15 cellular contexts compared by ENCODE assay signal in genomic region chr1:202836616-202837403, GRCh38. TPM values are rescaled to one million over a fixed set of nuclear protein-coding genes. Genes with fewer than 3 reads are reported as not detected.
A peak's percentile ranks its signal among the peaks of the same experiment; 100 is the strongest.
DNase-seq lines count a peak whose midpoint lies in the region; ATAC-seq and TF ChIP-seq lines count a peak whose summit lies in the region.
"Had no signal": no experiment of that assay in that cellular context is flagged by ENCODE, and none has a peak within 500 bp of the region (broad histone marks: within the 10 kb centered on the region; RNA-seq: fewer than 3 reads in every experiment).

No MANE protein-coding gene starts in this region.

- H3K9me2 ChIP-seq in PC-3 (replicated peaks; ENCODE audit: low read length) = no peaks in the 10 kb centered on the region

- TF ChIP-seq POLR2A in suprapubic skin (IDR thresholded peaks at IDR 0.05) (no peak), heart left ventricle (IDR thresholded peaks at IDR 0.05) (no peak)

- DNase-seq in activated CD4-positive, alpha-beta memory T cell treated with anti-CD3 and anti-CD28 coated beads, Interleukin-2, amount 10 ng/mL, durations not matched to agents 7 days and 5 days = peak; percentile 19
- no peak for DNase-seq in activated CD4-positive, alpha-beta memory T cell treated with anti-CD3 and anti-CD28 coated beads for 36 hours
- peak; percentile 53 for DNase-seq in PC-3
- no peak for DNase-seq in suprapubic skin (ENCODE audit: low spot score in 2 of 2)
- DNase-seq in heart left ventricle = no peak
- DNase-seq in amygdala (lab: John Stamatoyannopoulos, UW) = no peak
- DNase-seq: activated B cell treated with CpG ODN at 0.5 μM for 24 hours, dermis blood vessel endothelial cell, KG1, NCI-H1930, NCI-H69, pancreas, tibial artery had no signal

- H3K9me3 Mint-ChIP-seq in activated CD4-positive, alpha-beta memory T cell treated with anti-CD3 and anti-CD28 coated beads, Interleukin-2, amount 10 ng/mL, durations not matched to agents 7 days and 5 days = no peaks in the 10 kb centered on the region
- no peaks in the 10 kb centered on the region for H3K9me3 Mint-ChIP-seq in activated CD4-positive, alpha-beta memory T cell treated with anti-CD3 and anti-CD28 coated beads for 36 hours
- H3K9me3 Mint-ChIP-seq: activated B cell treated with CpG ODN at 0.5 μM for 24 hours had no signal

- H3K4me3 Mint-ChIP-seq in activated CD4-positive, alpha-beta memory T cell treated with anti-CD3 and anti-CD28 coated beads, Interleukin-2, amount 10 ng/mL, durations not matched to agents 7 days and 5 days = no peak overlapping the region
- no peak overlapping the region for H3K4me3 Mint-ChIP-seq in activated CD4-positive, alpha-beta memory T cell treated with anti-CD3 and anti-CD28 coated beads for 36 hours
- H3K4me3 Mint-ChIP-seq: activated B cell treated with CpG ODN at 0.5 μM for 24 hours had no signal

- intact Hi-C loops in activated CD4-positive, alpha-beta memory T cell treated with anti-CD3 and anti-CD28 coated beads for 36 hours (cut with micrococcal nuclease) = no loop called here
- intact Hi-C loops in PC-3 (cut with micrococcal nuclease) = no loop called here
- intact Hi-C loops in heart left ventricle (cut with DNase I) = no loop called here

- no peaks in the 10 kb centered on the region for H4K20me1 ChIP-seq in PC-3 (ENCODE audit: low read length)

- H3K36me3 ChIP-seq in PC-3 (ENCODE audit: low read depth, low read length) = no peaks in the 10 kb centered on the region
- no peaks in the 10 kb centered on the region for H3K36me3 ChIP-seq in esophagus (ENCODE audit: control insufficient read depth in 2 of 2, insufficient read depth in 2 of 2, low read length in 1 of 2)
- no peaks in the 10 kb centered on the region for H3K36me3 ChIP-seq in suprapubic skin
- no peaks in the 10 kb centered on the region for H3K36me3 ChIP-seq in heart left ventricle
- H3K36me3 ChIP-seq: pancreas, tibial artery had no signal

- no peak for TF ChIP-seq EP300 in suprapubic skin (IDR thresholded peaks at IDR 0.05)

- WGBS in esophagus, 2 donors = 69 to 70% methylated on average over 5 of the region's 5 CpGs
- 60% methylated on average over 5 of the region's 5 CpGs for WGBS in suprapubic skin
- 69 to 80% (median 74%) methylated on average over 5 of the region's 5 CpGs for WGBS in heart left ventricle, 4 donors

- no peak overlapping the region for H3K4me3 ChIP-seq in PC-3 (ENCODE audit: low read length)
- no peak overlapping the region for H3K4me3 ChIP-seq in esophagus (ENCODE audit: low read depth in 1 of 2, low read length in 2 of 2)
- H3K4me3 ChIP-seq in suprapubic skin = no peak overlapping the region
- no peak overlapping the region for H3K4me3 ChIP-seq in heart left ventricle
- H3K4me3 ChIP-seq: pancreas, tibial artery had no signal

- no peaks in the 10 kb centered on the region for H3K36me3 Mint-ChIP-seq in activated CD4-positive, alpha-beta memory T cell treated with anti-CD3 and anti-CD28 coated beads, Interleukin-2, amount 10 ng/mL, durations not matched to agents 7 days and 5 days (ENCODE audit: low read depth)
- no peaks in the 10 kb centered on the region for H3K36me3 Mint-ChIP-seq in activated CD4-positive, alpha-beta memory T cell treated with anti-CD3 and anti-CD28 coated beads for 36 hours

- peaks cover 60% of the 10 kb centered on the region for H3K4me1 Mint-ChIP-seq in activated CD4-positive, alpha-beta memory T cell treated with anti-CD3 and anti-CD28 coated beads, Interleukin-2, amount 10 ng/mL, durations not matched to agents 7 days and 5 days
- peaks cover 42% of the 10 kb centered on the region for H3K4me1 Mint-ChIP-seq in activated CD4-positive, alpha-beta memory T cell treated with anti-CD3 and anti-CD28 coated beads for 36 hours (ENCODE audit: low read depth)

- H3F3A ChIP-seq in PC-3 (ENCODE audit: low read length, unreplicated experiment) = no peaks in the 10 kb centered on the region

- H3K27ac ChIP-seq in PC-3 (ENCODE audit: low read length) (no peak overlapping the region), esophagus (ENCODE audit: low read depth in 2 of 2, low read length in 1 of 2) (peak overlapping the region; percentile 80 to 83), suprapubic skin (peak overlapping the region; percentile 71), heart left ventricle (no peak overlapping the region)
- H3K27ac ChIP-seq: pancreas, tibial artery had no signal

- H3K9me3 ChIP-seq in PC-3 (ENCODE audit: low read length) (no peaks in the 10 kb centered on the region), esophagus (ENCODE audit: control insufficient read depth in 2 of 2, insufficient read depth in 1 of 2, low read depth in 1 of 2, low read length in 1 of 2) (no peaks in the 10 kb centered on the region), suprapubic skin (no peaks in the 10 kb centered on the region), heart left ventricle (no peaks in the 10 kb centered on the region)
- H3K9me3 ChIP-seq: pancreas, tibial artery had no signal

- no peaks in the 10 kb centered on the region for H3K27me3 ChIP-seq in PC-3 (ENCODE audit: low read length)
- H3K27me3 ChIP-seq in esophagus (ENCODE audit: control insufficient read depth in 1 of 2, insufficient read depth in 2 of 2, low read length in 2 of 2) = no peaks in the 10 kb centered on the region
- no peaks in the 10 kb centered on the region for H3K27me3 ChIP-seq in suprapubic skin
- peaks cover 0 to 3% (median 0%) of the 10 kb centered on the region in 9 donors for H3K27me3 ChIP-seq in heart left ventricle
- H3K27me3 ChIP-seq: pancreas had no signal

- BruUV-seq in PC-3 (replicated peaks; lab: Mats Ljungman, UMichigan) = no TSS peak

- H3K27ac Mint-ChIP-seq in activated CD4-positive, alpha-beta memory T cell treated with anti-CD3 and anti-CD28 coated beads, Interleukin-2, amount 10 ng/mL, durations not matched to agents 7 days and 5 days = peak overlapping the region; percentile 62
- no peak overlapping the region for H3K27ac Mint-ChIP-seq in activated CD4-positive, alpha-beta memory T cell treated with anti-CD3 and anti-CD28 coated beads for 36 hours
- H3K27ac Mint-ChIP-seq: activated B cell treated with CpG ODN at 0.5 μM for 24 hours had no signal

- 0 out of 2 replicates have a peak overlapping the region, but pooled peaks have one; percentile 1 for H2AFZ ChIP-seq in PC-3 (ENCODE audit: low read length)

- H3K4me1 ChIP-seq in PC-3 (ENCODE audit: insufficient read depth, low read length) (peaks cover 16% of the 10 kb centered on the region; the same call in 1 of the 2 replicates), esophagus (ENCODE audit: control insufficient read depth in 2 of 2, insufficient read depth in 2 of 2, low read length in 1 of 2) (peaks cover 3 to 22% of the 10 kb centered on the region in 2 donors), suprapubic skin (peaks cover 36% of the 10 kb centered on the region), heart left ventricle (peaks cover 0 to 19% (median 0%) of the 10 kb centered on the region in 12 donors)
- H3K4me1 ChIP-seq: pancreas, tibial artery had no signal

- no peaks in the 10 kb centered on the region for H3K27me3 Mint-ChIP-seq in activated CD4-positive, alpha-beta memory T cell treated with anti-CD3 and anti-CD28 coated beads, Interleukin-2, amount 10 ng/mL, durations not matched to agents 7 days and 5 days
- no peaks in the 10 kb centered on the region for H3K27me3 Mint-ChIP-seq in activated CD4-positive, alpha-beta memory T cell treated with anti-CD3 and anti-CD28 coated beads for 36 hours

- no peak overlapping the region for H3K9ac ChIP-seq in PC-3 (ENCODE audit: low read length)

- TF ChIP-seq CTCF in PC-3 (conservative IDR thresholded peaks at IDR 0.05; ENCODE audit: low read depth, low read length) = no peak
- no peak for TF ChIP-seq CTCF in suprapubic skin (IDR thresholded peaks at IDR 0.05)
- TF ChIP-seq CTCF in heart left ventricle (IDR thresholded peaks at IDR 0.05) = no peak

- H3K79me2 ChIP-seq in PC-3 (ENCODE audit: low read length) = no peaks in the 10 kb centered on the region

- H3K4me2 ChIP-seq in PC-3 (ENCODE audit: low read length) = peak overlapping the region; percentile 24

- POLR2A ChIA-PET in activated CD4-positive, alpha-beta memory T cell treated with anti-CD3 and anti-CD28 coated beads, Interleukin-2, amount 10 ng/mL, durations not matched to agents 7 days and 5 days (lab: Charles Lee) = interaction anchor here (0.7 to 3.0 kb wide), 8 partner anchors 11 to 453 kb away, joined by 3 to 20 read pairs (median 4); partner anchors contain the start of genes PCAT6 and RABIF
- POLR2A ChIA-PET in activated CD4-positive, alpha-beta memory T cell treated with anti-CD3 and anti-CD28 coated beads for 36 hours (lab: Charles Lee) = interaction anchor here (0.5 to 0.7 kb wide), 2 partner anchors 10 kb away, joined by 3 to 4 read pairs; no protein-coding TSS in a partner anchor
- POLR2A ChIA-PET in PC-3 (lab: Charles Lee; ENCODE audit: unreplicated experiment) = no interaction called here

- CTCF ChIA-PET in activated CD4-positive, alpha-beta memory T cell treated with anti-CD3 and anti-CD28 coated beads, Interleukin-2, amount 10 ng/mL, durations not matched to agents 7 days and 5 days (lab: Charles Lee) = interaction anchor here (1.0 to 1.3 kb wide), 5 partner anchors 14 to 132 kb away, joined by 3 to 5 read pairs (median 3); no protein-coding TSS in a partner anchor
- CTCF ChIA-PET in activated CD4-positive, alpha-beta memory T cell treated with anti-CD3 and anti-CD28 coated beads for 36 hours (lab: Charles Lee) = no interaction called here
- CTCF ChIA-PET in PC-3 (lab: Charles Lee) = no interaction called here

- ATAC-seq in PC-3 = peak; percentile 35
- no peak for ATAC-seq in heart left ventricle
- ATAC-seq in HG02981 (IDR thresholded peaks at IDR 0.05; ENCODE audit: unreplicated experiment) = no peak

RNA-seq across cellular contexts. Expression of gene PCAT6, which starts 26.1 kb away (rescaled TPM):
- 1 to 10 TPM; 1.9 to 2.7 TPM for total RNA-seq in activated CD4-positive, alpha-beta memory T cell treated with anti-CD3 and anti-CD28 coated beads, Interleukin-2, amount 10 ng/mL, durations not matched to agents 7 days and 5 days
- under 1 TPM; 0.76 to 0.77 TPM for total RNA-seq in activated CD4-positive, alpha-beta memory T cell treated with anti-CD3 and anti-CD28 coated beads for 36 hours
- total RNA-seq in PC-3 (2014; rRNA removed) (0.26 and 1.7 TPM in 2 replicates), suprapubic skin (1 to 10 TPM in 3 of 4 donors, not detected in 1; 1.4 to 7.0 (median 3.7) TPM), heart left ventricle (1 to 10 TPM in 5 of 9 donors, under 1 TPM in 3, not detected in 1; 0.39 to 2.5 (median 1.0) TPM)
- polyA plus RNA-seq in esophagus (1 to 10 TPM; 4.1 to 8.9 TPM), heart left ventricle (1 to 10 TPM in 1 of 2 donors, under 1 TPM in 1; 0.55 to 1.9 TPM)

RNA-seq across cellular contexts. Expression of gene KDM5B, which starts 28.6 kb away (rescaled TPM):
- 10 to 100 TPM; 59.5 to 70.3 TPM for total RNA-seq in activated CD4-positive, alpha-beta memory T cell treated with anti-CD3 and anti-CD28 coated beads, Interleukin-2, amount 10 ng/mL, durations not matched to agents 7 days and 5 days
- 10 to 100 TPM; 38.4 to 39.4 TPM for total RNA-seq in activated CD4-positive, alpha-beta memory T cell treated with anti-CD3 and anti-CD28 coated beads for 36 hours
- total RNA-seq in PC-3 (2014; rRNA removed) = 41.4 and 42.6 TPM in 2 replicates
- polyA plus RNA-seq in esophagus = 10 to 100 TPM; 18.1 to 20.9 TPM
- total RNA-seq in suprapubic skin = 100 to 1,000 TPM in 1 of 4 donors, 10 to 100 TPM in 3; 76.1 to 165 (median 89.4) TPM
- 10 to 100 TPM; 11.5 to 22.9 (median 15.1) TPM for total RNA-seq in heart left ventricle
- polyA plus RNA-seq in heart left ventricle = 1 to 10 TPM; 5.2 to 6.2 TPM

RNA-seq across cellular contexts. Expression of gene RABIF, which starts 52.1 kb away (rescaled TPM):
- 10 to 100 TPM; 12.9 to 13.1 TPM for total RNA-seq in activated CD4-positive, alpha-beta memory T cell treated with anti-CD3 and anti-CD28 coated beads, Interleukin-2, amount 10 ng/mL, durations not matched to agents 7 days and 5 days
- 10 to 100 TPM in 1 of 2 experiments, 1 to 10 TPM in 1; 9.6 to 10.1 TPM for total RNA-seq in activated CD4-positive, alpha-beta memory T cell treated with anti-CD3 and anti-CD28 coated beads for 36 hours
- total RNA-seq in PC-3 (2014; rRNA removed) = 14.8 and 15.5 TPM in 2 replicates
- polyA plus RNA-seq in esophagus = 10 to 100 TPM in 1 of 2 donors, 1 to 10 TPM in 1; 8.1 to 11.0 TPM
- total RNA-seq in suprapubic skin = 10 to 100 TPM in 3 of 4 donors, 1 to 10 TPM in 1; 5.1 to 11.2 (median 10.6) TPM
- 1 to 10 TPM; 3.6 to 9.2 (median 5.3) TPM for total RNA-seq in heart left ventricle
- 10 to 100 TPM in 1 of 2 donors, 1 to 10 TPM in 1; 3.8 to 12.1 TPM for polyA plus RNA-seq in heart left ventricle

Comparison
In these comparisons a context has a peak if more than half of its experiments do, and no peak if none do; other contexts are left out.
1. DNase-seq: peak in activated CD4-positive, alpha-beta memory T cell treated with anti-CD3 and anti-CD28 coated beads, Interleukin-2, amount 10 ng/mL, durations not matched to agents 7 days and 5 days (single experiment) and PC-3 (single experiment); none in activated CD4-positive, alpha-beta memory T cell treated with anti-CD3 and anti-CD28 coated beads for 36 hours (single experiment), suprapubic skin (0 of 2), heart left ventricle (0 of 5) and amygdala (0 of 56).
2. H3K27ac ChIP-seq: peak in esophagus (2 of 2) and suprapubic skin (single experiment); none in PC-3 (single experiment) and heart left ventricle (0 of 12).